Comparison of ENCODE assay signal across 16 cellular contexts in genomic region chr11:8011981-8012444, GRCh38. TPM values are rescaled to one million over a fixed set of nuclear protein-coding genes. Genes with fewer than 3 reads are reported as not detected.
DNase-seq lines count a peak whose midpoint lies in the region; ATAC-seq, FAIRE-seq and TF ChIP-seq lines count a peak whose summit lies in the region.
"Had no signal": no experiment of that assay in that cellular context is flagged by ENCODE, and none has a peak within 500 bp of the region (broad histone marks: within the 10 kb centered on the region; RNA-seq: fewer than 3 reads in every experiment).

No MANE protein-coding gene starts in this region.

- DNase-seq in AG20443 (ENCODE audit: low spot score) (peak; percentile 72), HTR-8/SVneo (ENCODE audit: insufficient read length, low spot score) (peak; percentile 48), dedifferentiated amniotic fluid mesenchymal stem cell (ENCODE audit: extremely low spot score) (peak; percentile 50), medulla oblongata (ENCODE audit: extremely low spot score) (peak; percentile 80), sigmoid colon (no peak), gastrocnemius medialis (no peak)
- no peak for DNase-seq in naive thymus-derived CD4-positive, alpha-beta T cell
- no peak for DNase-seq in stimulated activated naive CD8-positive, alpha-beta T cell treated with anti-CD3 and anti-CD28 coated beads, Interleukin-15, Interleukin-2, amounts not matched to agents 100 U/mL and 50 U/mL, for 24 hours
- DNase-seq: CD4-positive, alpha-beta T cell; NCI-H2029 treated with DMSO at 0.1 percent for 48 hours; stimulated activated CD4-positive, alpha-beta T cell treated with anti-CD3 and anti-CD28 coated beads, Interleukin-12 subunit alpha, Interleukin-12 subunit beta, amount 100 ng/mL, for 4 hours had no signal

- H3K4me3 ChIP-seq in sigmoid colon (no peak overlapping the region), gastrocnemius medialis (no peak overlapping the region)
- H3K4me3 ChIP-seq in naive thymus-derived CD4-positive, alpha-beta T cell (ENCODE audit: low read length) = no peak overlapping the region

- H3K9me3 ChIP-seq in sigmoid colon (no peaks in the 10 kb centered on the region), gastrocnemius medialis (no peaks in the 10 kb centered on the region)
- H3K9me3 ChIP-seq in naive thymus-derived CD4-positive, alpha-beta T cell (ENCODE audit: control insufficient read depth in 2 of 3, low read length in 3 of 3) = no peaks in the 10 kb centered on the region

- no peaks in the 10 kb centered on the region for H3K9me3 Mint-ChIP-seq in naive thymus-derived CD4-positive, alpha-beta T cell
- H3K9me3 Mint-ChIP-seq: CD4-positive, alpha-beta T cell; IgD-negative memory B cell; neural crest cell had no signal

- in situ Hi-C loops in gastrocnemius medialis (cut with MboI; ENCODE audit: low sequenced_read_pairs in 4 of 4) = no loop called here

- H3K4me1 ChIP-seq in sigmoid colon = no peaks in the 10 kb centered on the region
- no peaks in the 10 kb centered on the region for H3K4me1 ChIP-seq in gastrocnemius medialis
- no peaks in the 10 kb centered on the region for H3K4me1 ChIP-seq in naive thymus-derived CD4-positive, alpha-beta T cell (ENCODE audit: control insufficient read depth in 2 of 2, insufficient read depth in 2 of 2, low read length in 2 of 2)

- H3K36me3 ChIP-seq in sigmoid colon (no peaks in the 10 kb centered on the region), gastrocnemius medialis (no peaks in the 10 kb centered on the region)
- H3K36me3 ChIP-seq in naive thymus-derived CD4-positive, alpha-beta T cell (ENCODE audit: control insufficient read depth in 2 of 3, insufficient read depth in 3 of 3, low read length in 3 of 3) = no peaks in the 10 kb centered on the region

- intact Hi-C loops in sigmoid colon (cut with DNase I) = no loop called here
- intact Hi-C loops in gastrocnemius medialis (cut with DNase I; ENCODE audit: low total_unique reads) = no loop called here
- intact Hi-C loops in naive thymus-derived CD4-positive, alpha-beta T cell (cut with micrococcal nuclease) = no loop called here

- TF ChIP-seq POLR2A in sigmoid colon (IDR thresholded peaks at IDR 0.05) = no peak
- TF ChIP-seq POLR2A in gastrocnemius medialis (IDR thresholded peaks at IDR 0.05) = no peak

- no peaks in the 10 kb centered on the region for H3K36me3 Mint-ChIP-seq in naive thymus-derived CD4-positive, alpha-beta T cell
- H3K36me3 Mint-ChIP-seq: IgD-negative memory B cell had no signal

- H3K27me3 ChIP-seq in sigmoid colon = no peaks in the 10 kb centered on the region
- H3K27me3 ChIP-seq in gastrocnemius medialis = peaks cover 0 to 8% (median 3%) of the 10 kb centered on the region in 3 donors
- H3K27me3 ChIP-seq in naive thymus-derived CD4-positive, alpha-beta T cell (ENCODE audit: control insufficient read depth in 2 of 2, insufficient read depth in 2 of 2, low read length in 2 of 2) = no peaks in the 10 kb centered on the region

- no peaks in the 10 kb centered on the region for H3K4me1 Mint-ChIP-seq in naive thymus-derived CD4-positive, alpha-beta T cell
- H3K4me1 Mint-ChIP-seq: IgD-negative memory B cell, neural crest cell had no signal

- POLR2A ChIA-PET in naive thymus-derived CD4-positive, alpha-beta T cell (lab: Charles Lee) = no interaction called here

- WGBS in sigmoid colon, 2 donors = 64 to 65% methylated on average over 4 of the region's 4 CpGs

- no peak for TF ChIP-seq EP300 in sigmoid colon (IDR thresholded peaks at IDR 0.05)

- H3K4me3 Mint-ChIP-seq in naive thymus-derived CD4-positive, alpha-beta T cell = no peak overlapping the region
- H3K4me3 Mint-ChIP-seq: CD4-positive, alpha-beta T cell; IgD-negative memory B cell; neural crest cell had no signal

- H3K27ac Mint-ChIP-seq in naive thymus-derived CD4-positive, alpha-beta T cell = no peak overlapping the region
- H3K27ac Mint-ChIP-seq: CD4-positive, alpha-beta T cell; IgD-negative memory B cell had no signal

- FAIRE-seq in HTR-8/SVneo (lab: Jason Lieb, UNC) = no peak
- FAIRE-seq: endothelial cell of umbilical vein, H1, keratinocyte had no signal

- H3K27ac ChIP-seq in sigmoid colon (no peak overlapping the region), gastrocnemius medialis (no peak overlapping the region)
- no peak overlapping the region for H3K27ac ChIP-seq in naive thymus-derived CD4-positive, alpha-beta T cell (ENCODE audit: low read depth, low read length)

- ATAC-seq in gastrocnemius medialis = no peak
- ATAC-seq in naive thymus-derived CD4-positive, alpha-beta T cell = no peak
- no peak for ATAC-seq in stimulated activated naive CD8-positive, alpha-beta T cell treated with anti-CD3 and anti-CD28 coated beads, Interleukin-15, Interleukin-2, amounts not matched to agents 100 U/mL and 50 U/mL, for 24 hours

- CTCF ChIA-PET in naive thymus-derived CD4-positive, alpha-beta T cell (lab: Charles Lee) = interaction anchor here (0.7 kb wide), 1 partner anchor 87 kb away, joined by 3 read pairs; no protein-coding TSS in a partner anchor

- peaks cover 22 to 37% (median 25%) of the 10 kb centered on the region in 5 donors for H3K27me3 Mint-ChIP-seq in naive thymus-derived CD4-positive, alpha-beta T cell

- TF ChIP-seq CTCF in sigmoid colon (IDR thresholded peaks at IDR 0.05) (no peak), gastrocnemius medialis (IDR thresholded peaks at IDR 0.05 in 4 of 5, conservative IDR thresholded peaks at IDR 0.05 in 1 of 5) (no peak)

RNA-seq across cellular contexts. Expression of gene EIF3F, which starts 24.9 kb away (rescaled TPM):
- total RNA-seq in sigmoid colon (100 to 1,000 TPM; 210 to 233 (median 224) TPM), gastrocnemius medialis (100 to 1,000 TPM; 187 to 303 (median 239) TPM)
- polyA plus RNA-seq in sigmoid colon = 100 to 1,000 TPM; 192 to 540 (median 442) TPM
- total RNA-seq in naive thymus-derived CD4-positive, alpha-beta T cell = 100 to 1,000 TPM; 222 to 405 (median 353) TPM
- 100 to 1,000 TPM; 509 to 555 TPM for polyA plus RNA-seq in naive thymus-derived CD4-positive, alpha-beta T cell

RNA-seq across cellular contexts. Expression of gene NLRP10, which starts 46.8 kb away (rescaled TPM):
- total RNA-seq in sigmoid colon = not detected
- polyA plus RNA-seq in sigmoid colon = not detected
- total RNA-seq in gastrocnemius medialis = not detected
- total RNA-seq in naive thymus-derived CD4-positive, alpha-beta T cell = not detected
- not detected for polyA plus RNA-seq in naive thymus-derived CD4-positive, alpha-beta T cell
- total RNA-seq: CD4-positive, alpha-beta T cell; endothelial cell of umbilical vein; neural crest cell had no signal
- polyA plus RNA-seq: endothelial cell of umbilical vein, H1, IgD-negative memory B cell had no signal

Comparison
In these comparisons a context has a peak if more than half of its experiments do, and no peak if none do; other contexts are left out.
1. DNase-seq: peak in AG20443 (single experiment), HTR-8/SVneo (single experiment), dedifferentiated amniotic fluid mesenchymal stem cell (single experiment) and medulla oblongata (single experiment); none in sigmoid colon (single experiment), gastrocnemius medialis (0 of 2), naive thymus-derived CD4-positive, alpha-beta T cell (0 of 9) and stimulated activated naive CD8-positive, alpha-beta T cell treated with anti-CD3 and anti-CD28 coated beads, Interleukin-15, Interleukin-2, amounts not matched to agents 100 U/mL and 50 U/mL, for 24 hours (single experiment).